Comparison of ENCODE assay signal across 5 cellular contexts in genomic region chr1:108470750-108471149, GRCh38. TPM values are rescaled to one million over a fixed set of nuclear protein-coding genes. Genes with fewer than 3 reads are reported as not detected.
"Had no signal": no experiment of that assay in that cellular context is flagged by ENCODE, and none has a peak within 500 bp of the region (broad histone marks: within the 10 kb centered on the region; RNA-seq: fewer than 3 reads in every experiment).

No MANE protein-coding gene starts in this region.

RNA-seq across cellular contexts. Expression of gene NBPF6, which starts 20.6 kb away (rescaled TPM):
- total RNA-seq: OCI-LY7, Right ventricle myocardium inferior, Right ventricle myocardium superior, SJSA1, SK-MEL-5 had no signal
